ENCODE assay signal across 11 cellular contexts in the genomic region with DNA sequence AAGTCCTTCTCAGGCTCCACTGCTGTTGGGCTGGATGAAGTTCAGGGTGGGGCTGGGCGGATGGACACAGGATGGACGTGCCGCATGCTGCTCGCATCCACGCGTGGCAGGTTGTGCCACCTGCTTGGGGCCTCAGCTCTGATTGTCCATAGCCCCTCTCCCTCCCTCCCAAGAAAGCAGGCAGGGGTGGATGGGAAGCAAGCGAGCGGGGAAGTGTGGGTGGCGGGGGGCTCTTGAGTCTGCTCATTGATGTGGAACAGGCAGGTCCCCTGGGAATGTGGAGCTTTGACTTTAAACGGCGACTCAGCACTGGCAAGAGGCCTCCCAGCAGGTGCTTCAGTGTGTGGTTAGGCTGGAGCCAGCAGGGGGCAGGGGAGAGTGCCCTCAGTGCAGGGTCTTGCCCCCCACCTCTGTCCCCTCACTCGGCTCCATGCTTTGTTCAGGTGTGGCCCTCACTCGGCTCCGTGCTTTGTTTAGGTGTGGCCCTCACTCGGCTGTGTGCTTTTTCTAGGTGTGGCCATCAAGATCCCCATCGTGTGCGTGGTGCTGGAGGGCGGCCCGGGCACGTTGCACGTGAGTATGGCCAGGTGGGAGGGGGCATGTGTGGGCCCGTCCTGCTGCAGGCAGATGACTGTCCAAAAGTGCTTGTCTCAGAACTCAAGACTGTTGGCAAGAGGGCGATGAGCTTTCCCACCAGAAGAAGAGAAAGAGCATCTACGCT. TPM values are rescaled to one million over a fixed set of nuclear protein-coding genes. Genes with fewer than 3 reads are reported as not detected.
DNase-seq lines count a peak whose midpoint lies in the region; ATAC-seq and TF ChIP-seq lines count a peak whose summit lies in the region.
"Had no signal": no experiment of that assay in that cellular context is flagged by ENCODE, and none has a peak within 500 bp of the region (broad histone marks: within the 10 kb centered on the region; RNA-seq: fewer than 3 reads in every experiment).

No MANE protein-coding gene starts in this region.

- CTCF ChIA-PET in Panc1 (lab: Charles Lee) = no interaction called here

- DNase-seq in DMS79 (lab: John Stamatoyannopoulos, UW) (peak; percentile 92), H7 (peak; percentile 79), Panc1 (ENCODE audit: low read depth, low spot score) (no peak), right lobe of liver (peak in 2 of 3 donors; percentile 36 to 42), HUDEP-2 (lab: John Stamatoyannopoulos, UW; ENCODE audit: unreplicated experiment in 76 of 76) (no peak), stomach (no peak)
- DNase-seq: amygdala, COR-L47, NCI-H146 had no signal

- H3K27me3 ChIP-seq in H7 (ENCODE audit: control insufficient read depth, insufficient read depth, low read length) (no peaks in the 10 kb centered on the region), Panc1 (ENCODE audit: control insufficient read depth, insufficient read depth, low read length) (no peaks in the 10 kb centered on the region), right lobe of liver (no peaks in the 10 kb centered on the region), stomach (peaks cover 0 to 63% (median 0%) of the 10 kb centered on the region in 3 donors)

- no peaks in the 10 kb centered on the region for H3K9me3 ChIP-seq in Panc1 (ENCODE audit: control insufficient read depth, insufficient read depth, low read depth, low read length)
- no peaks in the 10 kb centered on the region for H3K9me3 ChIP-seq in right lobe of liver
- H3K9me3 ChIP-seq in stomach = no peaks in the 10 kb centered on the region

- no peak for TF ChIP-seq EP300 in stomach (IDR thresholded peaks at IDR 0.05)

- ATAC-seq in Panc1 (peak; percentile 48), right lobe of liver (no peak), GM18519 (IDR thresholded peaks at IDR 0.05; ENCODE audit: low FRiP score, unreplicated experiment) (no peak), HG03520 (IDR thresholded peaks at IDR 0.05; ENCODE audit: unreplicated experiment) (no peak)

- in situ Hi-C loops in Panc1 (cut with HindIII; ENCODE audit: low pct_unique_long_range_greater_than_20kb, low sequenced_read_pairs) = no loop called here

- TF ChIP-seq CTCF in Panc1 (IDR thresholded peaks at IDR 0.05) (no peak; the same call in 1 of the 2 replicates), right lobe of liver (IDR thresholded peaks at IDR 0.05) (no peak), stomach (IDR thresholded peaks at IDR 0.05) (peak in 1 of 7 experiments; percentile 18)

- H3K4me3 ChIP-seq in H7 (ENCODE audit: insufficient read depth, low read depth, low read length) = no peak overlapping the region
- no peak overlapping the region for H3K4me3 ChIP-seq in Panc1 (ENCODE audit: low read depth in 2 of 2, low read length in 2 of 2)
- no peak overlapping the region for H3K4me3 ChIP-seq in right lobe of liver
- no peak overlapping the region for H3K4me3 ChIP-seq in stomach

- POLR2A ChIA-PET in Panc1 (lab: Charles Lee) = no interaction called here

- TF ChIP-seq POLR2A in right lobe of liver (IDR thresholded peaks at IDR 0.05) (no peak), stomach (IDR thresholded peaks at IDR 0.05) (no peak)

- H3K36me3 ChIP-seq in H7 (replicated peaks; ENCODE audit: control insufficient read depth, insufficient read depth, low read length) (no peaks in the 10 kb centered on the region), Panc1 (ENCODE audit: control insufficient read depth, insufficient read depth, low read length) (no peaks in the 10 kb centered on the region), right lobe of liver (no peaks in the 10 kb centered on the region), stomach (peaks cover 0 to 12% (median under 1%) of the 10 kb centered on the region in 4 donors)

- intact Hi-C loops in Panc1 (cut with micrococcal nuclease; ENCODE audit: unreplicated experiment) = no loop called here
- intact Hi-C loops in right lobe of liver (cut with DNase I) = no loop called here
- intact Hi-C loops in stomach (cut with DNase I; ENCODE audit: low total_unique reads) = no loop called here

- BruUV-seq in Panc1 (replicated peaks; lab: Mats Ljungman, UMichigan) = no TSS peak

- WGBS in right lobe of liver (ENCODE audit: insufficient coverage, low coverage, low lambda C conversion rate, missing lambda C conversion rate) = 79% methylated on average over 6 of the region's 24 CpGs
- 44 to 63% (median 46%) methylated on average over 13 to 24 of the region's 24 CpGs for WGBS in stomach, 5 donors

- H3K4me1 ChIP-seq in Panc1 (ENCODE audit: control insufficient read depth, insufficient read depth, low read length) = no peaks in the 10 kb centered on the region
- no peaks in the 10 kb centered on the region for H3K4me1 ChIP-seq in right lobe of liver
- H3K4me1 ChIP-seq in stomach = peaks cover 0 to 40% (median 14%) of the 10 kb centered on the region in 4 donors

- H3K27ac ChIP-seq in Panc1 (ENCODE audit: low read length) = no peak overlapping the region
- no peak overlapping the region for H3K27ac ChIP-seq in right lobe of liver
- H3K27ac ChIP-seq in stomach = no peak overlapping the region

RNA-seq across cellular contexts. Expression of a gene that starts 23.9 kb away (rescaled TPM):
- total RNA-seq in H7 (2014; rRNA removed; shearing (Covaris generic)) = 0.42 and 0.48 TPM in 2 replicates
- 0.26 TPM for total RNA-seq in Panc1 (2021; ENCODE audit: unreplicated experiment)
- polyA plus RNA-seq in Panc1 (2012; ENCODE audit: insufficient read length) = 0.21 TPM
- total RNA-seq in right lobe of liver = 1 to 10 TPM in 4 of 6 experiments, under 1 TPM in 2; 0.92 to 2.0 (median 1.2) TPM
- 10 to 100 TPM in 1 of 5 donors, 1 to 10 TPM in 4; 1.3 to 10.3 (median 3.5) TPM for total RNA-seq in stomach
- 1 to 10 TPM; 1.9 to 2.7 (median 1.9) TPM for polyA plus RNA-seq in stomach

RNA-seq across cellular contexts. Expression of a gene that starts 38.2 kb away (rescaled TPM):
- total RNA-seq in H7 (2014; rRNA removed; shearing (Covaris generic)) = 17.2 and 20.3 TPM in 2 replicates
- total RNA-seq in Panc1 (2021; ENCODE audit: unreplicated experiment) = 11.8 TPM
- 21.0 TPM for polyA plus RNA-seq in Panc1 (2012; ENCODE audit: insufficient read length)
- total RNA-seq in right lobe of liver = 10 to 100 TPM in 4 of 6 experiments, 1 to 10 TPM in 2; 6.9 to 15.4 (median 13.1) TPM
- total RNA-seq in stomach = 100 to 1,000 TPM in 1 of 5 donors, 10 to 100 TPM in 4; 21.1 to 118 (median 32.2) TPM
- polyA plus RNA-seq in stomach = 10 to 100 TPM; 30.2 to 43.1 (median 39.0) TPM

Comparison
In these comparisons a context has a peak if more than half of its experiments do, and no peak if none do; other contexts are left out.
1. DNase-seq: peak in DMS79 (single experiment), H7 (single experiment) and right lobe of liver (2 of 3); none in Panc1 (single experiment), HUDEP-2 (0 of 76) and stomach (single experiment).